7 cellular contexts compared by ENCODE assay signal in genomic region chr1:43531453-43531905, GRCh38. TPM values are rescaled to one million over a fixed set of nuclear protein-coding genes. Genes with fewer than 3 reads are reported as not detected.
DNase-seq lines count a peak whose midpoint lies in the region; ATAC-seq, FAIRE-seq and TF ChIP-seq lines count a peak whose summit lies in the region.

No MANE protein-coding gene starts in this region.

- WGBS in HepG2 (ENCODE audit: low lambda C conversion rate), result 2% methylated on average over 21 of the region's 63 CpGs
- 1 to 4% methylated on average over 9 to 15 of the region's 63 CpGs for WGBS in thyroid gland, 2 donors

- H3K9me3 ChIP-seq in ES-I3 (ENCODE audit: control insufficient read depth, insufficient read depth, low read length) (no peaks in the 10 kb centered on the region), MM.1S (replicated peaks; ENCODE audit: insufficient read depth, low read length) (no peaks in the 10 kb centered on the region), HepG2 (ENCODE audit: low read length) (no peaks in the 10 kb centered on the region), thyroid gland (no peaks in the 10 kb centered on the region)

- H3K4me1 ChIP-seq in ES-I3 (ENCODE audit: insufficient read depth, low read length) (peaks cover 28% of the 10 kb centered on the region), MM.1S (ENCODE audit: low read length) (no peaks in the 10 kb centered on the region), HepG2 (ENCODE audit: insufficient read depth, low read length) (peaks cover 59% of the 10 kb centered on the region), thyroid gland (peaks cover 16 to 26% of the 10 kb centered on the region in 2 donors)

- no TSS peak for BruUV-seq in HepG2 (replicated peaks; lab: Mats Ljungman, UMichigan)

- CTCF ChIA-PET in HepG2 (lab: Yijun Ruan, JAX; ENCODE audit: low intra/inter-chr PET ratio, low total read pairs), result interaction anchor here (0.9 kb wide), 1 partner anchor 23 kb away, joined by 3 read pairs; no protein-coding TSS in a partner anchor

- TF ChIP-seq EP300 in HepG2 (IDR thresholded peaks at IDR 0.05; ENCODE audit: low read depth in 2 of 2, low read length in 2 of 2) (no peak), HepG2 (CRISPR knock-in tag; IDR thresholded peaks at IDR 0.05; ENCODE audit: borderline replicate concordance) (no peak)

- H4K20me1 ChIP-seq in MM.1S (ENCODE audit: insufficient read depth, low read length) (no peaks in the 10 kb centered on the region), HepG2 (ENCODE audit: insufficient read depth, low read length) (peaks cover 25% of the 10 kb centered on the region)

- H3K4me2 ChIP-seq in MM.1S (ENCODE audit: low read depth, low read length), result peak overlapping the region; percentile 94
- peak overlapping the region; percentile 91 for H3K4me2 ChIP-seq in HepG2 (ENCODE audit: low read depth, low read length)

- no peak for DNase-seq in MM.1S
- no peak for DNase-seq in bronchial epithelial cell (ENCODE audit: low read depth)
- DNase-seq in HepG2 (ENCODE audit: low spot score), result no peak
- DNase-seq in thyroid gland, result peak; percentile 57 to 58
- DNase-seq in NCI-H2029 (lab: John Stamatoyannopoulos, UW), result no peak

- peak; percentile 28; the same call in 1 of the 2 replicates for TF ChIP-seq RAD21 in HepG2 (CRISPR knock-in tag; IDR thresholded peaks at IDR 0.05)

- no peaks in the 10 kb centered on the region for H3K79me2 ChIP-seq in MM.1S (ENCODE audit: low read length)
- peaks cover 50% of the 10 kb centered on the region for H3K79me2 ChIP-seq in HepG2 (ENCODE audit: insufficient read depth, low read length)

- TF ChIP-seq CTCF in MM.1S (IDR thresholded peaks at IDR 0.05; ENCODE audit: low read length), result no peak
- TF ChIP-seq CTCF in bronchial epithelial cell (IDR thresholded peaks at IDR 0.05; ENCODE audit: insufficient read depth, low read length, severe bottlenecking), result no peak
- TF ChIP-seq CTCF in HepG2 (CRISPR knock-in tag; IDR thresholded peaks at IDR 0.05), result no peak; the same call in 1 of the 2 replicates
- no peak for TF ChIP-seq CTCF in thyroid gland (IDR thresholded peaks at IDR 0.05)

- H3K36me3 ChIP-seq in ES-I3 (ENCODE audit: insufficient read depth, low read length) (no peaks in the 10 kb centered on the region), MM.1S (replicated peaks; ENCODE audit: insufficient read depth, low read length) (no peaks in the 10 kb centered on the region), bronchial epithelial cell (ENCODE audit: control insufficient read depth, insufficient read depth, low read length) (no peaks in the 10 kb centered on the region), HepG2 (replicated peaks in 1 of 2; ENCODE audit: control insufficient read depth in 1 of 2, insufficient read depth in 2 of 2, low read length in 2 of 2) (peaks cover 0 to 8% of the 10 kb centered on the region in 2 experiments; a peak in 1 of 5 replicates), thyroid gland (no peaks in the 10 kb centered on the region)

- H3F3A ChIP-seq in MM.1S (ENCODE audit: insufficient read depth, low read length), result peaks cover 4% of the 10 kb centered on the region; the same call in 1 of the 2 replicates

- no peak; a peak in 1 of 4 replicates for TF ChIP-seq POLR2A in HepG2 (IDR thresholded peaks at IDR 0.05; ENCODE audit: insufficient read depth in 1 of 2, low read depth in 2 of 2, low read length in 2 of 2)
- TF ChIP-seq POLR2A in thyroid gland (IDR thresholded peaks at IDR 0.05), result peak in 1 of 2 donors; percentile 39

- H2AFZ ChIP-seq in MM.1S (ENCODE audit: low read length) (peak overlapping the region; percentile 77), HepG2 (ENCODE audit: low read length) (no peak overlapping the region)

- peaks cover 19% of the 10 kb centered on the region for H3K27me3 ChIP-seq in MM.1S (replicated peaks; ENCODE audit: insufficient read depth, low read length)
- no peaks in the 10 kb centered on the region for H3K27me3 ChIP-seq in bronchial epithelial cell (ENCODE audit: control insufficient read depth, insufficient read depth, low read length)
- H3K27me3 ChIP-seq in HepG2 (ENCODE audit: control insufficient read depth in 1 of 2, insufficient read depth in 2 of 2, low read length in 2 of 2), result no peaks in the 10 kb centered on the region
- H3K27me3 ChIP-seq in thyroid gland, result no peaks in the 10 kb centered on the region

- in situ Hi-C loops in HepG2 (cut with HindIII; ENCODE audit: extremely low pct_ligation_motif_present, low pct_unique_long_range_greater_than_20kb), result no loop called here

- FAIRE-seq in bronchial epithelial cell (lab: Jason Lieb, UNC), result no peak
- FAIRE-seq in HepG2 (lab: Jason Lieb, UNC), result no peak

- POLR2A ChIA-PET in HepG2 (lab: Yijun Ruan, JAX), result interaction anchor here (1.5 to 8.6 kb wide), 3 partner anchors 11 to 119 kb away, joined by 6 to 87 read pairs (median 22); partner anchors contain the start of gene KDM4A

- ATAC-seq in HepG2, result peak; percentile 25
- no peak for ATAC-seq in HG03439 (IDR thresholded peaks at IDR 0.05; ENCODE audit: unreplicated experiment)

- intact Hi-C loops in HepG2 (cut with micrococcal nuclease; ENCODE audit: unreplicated experiment), result loop anchor here (5.0 kb wide), 1 partner anchor 121 kb away; the partner anchor contains the start of gene KDM4A
- intact Hi-C loops in thyroid gland (cut with DNase I), result no loop called here

- H3K9ac ChIP-seq in ES-I3 (ENCODE audit: low read depth, low read length) (peak overlapping the region; percentile 89), MM.1S (ENCODE audit: low read length) (peak overlapping the region; percentile 16; the same call in 1 of the 2 replicates), HepG2 (ENCODE audit: insufficient read depth, low read depth, low read length) (peak overlapping the region; percentile 85)

- H3K27ac ChIP-seq in MM.1S (ENCODE audit: low read length) (no peak overlapping the region), HepG2 (ENCODE audit: extremely low read length, insufficient read depth, low read length) (peak overlapping the region; percentile 66), thyroid gland (peak overlapping the region; percentile 55 to 74 (median 58))

- H3K4me3 ChIP-seq in MM.1S (ENCODE audit: low read length) (peak overlapping the region; percentile 66), bronchial epithelial cell (ENCODE audit: low read depth, low read length) (peak overlapping the region; percentile 87), HepG2 (replicated peaks in 1 of 3; ENCODE audit: insufficient read depth in 1 of 3, low read depth in 2 of 3, low read length in 3 of 3) (peak overlapping the region; percentile 64 to 86 (median 77)), thyroid gland (replicated peaks in 1 of 3) (peak overlapping the region in 2 of 3 donors; percentile 42 to 81)

- no peaks in the 10 kb centered on the region for H3K9me2 ChIP-seq in MM.1S (replicated peaks; ENCODE audit: insufficient read depth, low read length)

TF ChIP-seq in HepG2, 621 proteins besides CTCF, POLR2A, EP300 and RAD21 (continues in another document):
- TF ChIP-seq PLRG1 (conservative IDR thresholded peaks at IDR 0.05) (no peak), ZNF772 (CRISPR knock-in tag; IDR thresholded peaks at IDR 0.05) (peak; percentile 36; the same call in 1 of the 2 replicates), ZNF616 (CRISPR knock-in tag; IDR thresholded peaks at IDR 0.05; ENCODE audit: low read depth) (no peak), STAG1 (CRISPR knock-in tag; IDR thresholded peaks at IDR 0.05) (0 out of 2 replicates have a peak, but pooled peaks have one; percentile 10), E2F2 (CRISPR knock-in tag; IDR thresholded peaks at IDR 0.05; ENCODE audit: borderline replicate concordance) (0 out of 2 replicates have a peak, but pooled peaks have one; percentile 34), SKI (IDR thresholded peaks at IDR 0.05; ENCODE audit: partially characterized antibody) (peak; percentile 31), SAP130 (CRISPR knock-in tag; IDR thresholded peaks at IDR 0.05; ENCODE audit: low read depth) (peak; percentile 30; the same call in 1 of the 2 replicates), MYNN (CRISPR knock-in tag; IDR thresholded peaks at IDR 0.05; ENCODE audit: low read depth) (no peak), HDAC1 (CRISPR knock-in tag; IDR thresholded peaks at IDR 0.05) (0 out of 2 replicates have a peak, but pooled peaks have one; percentile 23)

RNA-seq across cellular contexts. Expression of gene PTPRF, which starts 0.8 kb away (rescaled TPM):
- total RNA-seq in bronchial epithelial cell, result 127 and 202 TPM in 2 replicates
- 47.3 and 55.9 TPM in 2 replicates for total RNA-seq in HepG2 (2016; rRNA removed; fragmentation: Illumina TruSeq; extraction: Trizol)
- total RNA-seq in HepG2 (2016; cell fraction: cytosol; rRNA removed; fragmentation: Illumina TruSeq; extraction: Trizol; ENCODE audit: low read depth), result 6.1 and 8.9 TPM in 2 replicates
- 38.1 and 54.3 TPM in 2 replicates for total RNA-seq in HepG2 (2016; cell fraction: insoluble cytoplasmic fraction; rRNA removed; fragmentation: Illumina TruSeq; extraction: Trizol)
- total RNA-seq in HepG2 (2016; cell fraction: membrane; rRNA removed; fragmentation: Illumina TruSeq; extraction: Trizol), result 30.4 and 36.7 TPM in 2 replicates
- 76.8 and 90.3 TPM in 2 replicates for total RNA-seq in HepG2 (2016; cell fraction: nucleus; rRNA removed; fragmentation: Illumina TruSeq; extraction: Trizol)
- 167 and 213 TPM in 2 replicates for polyA plus RNA-seq in HepG2 (2011; rRNA removed)
- 119 and 128 TPM in 2 replicates for polyA plus RNA-seq in HepG2 (2011; cell fraction: cytosol; rRNA removed)
- polyA plus RNA-seq in HepG2 (2011; cell fraction: nucleus; rRNA removed), result 229 and 238 TPM in 2 replicates
- polyA plus RNA-seq in HepG2 (2012), result 125 and 182 TPM in 2 replicates
- polyA plus RNA-seq in HepG2 (2016; cell fraction: cytosol; fragmentation: Illumina TruSeq; extraction: Trizol; ENCODE audit: low read depth), result 5.7 and 6.0 TPM in 2 replicates
- polyA plus RNA-seq in HepG2 (2016; cell fraction: insoluble cytoplasmic fraction; fragmentation: Illumina TruSeq; extraction: Trizol; ENCODE audit: low read depth), result 37.1 and 51.8 TPM in 2 replicates
- 13.5 and 17.9 TPM in 2 replicates for polyA plus RNA-seq in HepG2 (2016; cell fraction: membrane; fragmentation: Illumina TruSeq; extraction: Trizol; ENCODE audit: low read depth)
- polyA plus RNA-seq in HepG2 (2016; cell fraction: nucleus; fragmentation: Illumina TruSeq; extraction: Trizol; ENCODE audit: insufficient read depth, low read depth), result 139 and 140 TPM in 2 replicates
- 212 and 690 TPM in 2 replicates for polyA minus RNA-seq in HepG2 (2011; rRNA and poly(A)+ RNA removed; ENCODE audit: low replicate concordance)
- 137 and 178 TPM in 2 replicates for polyA minus RNA-seq in HepG2 (2011; cell fraction: cytosol; rRNA and poly(A)+ RNA removed)
- polyA minus RNA-seq in HepG2 (2011; cell fraction: nucleus; rRNA and poly(A)+ RNA removed), result 83.0 and 106 TPM in 2 replicates
- 10 to 100 TPM; 53.2 to 80.6 (median 71.7) TPM for total RNA-seq in thyroid gland

Comparison
In these comparisons a context has a peak if more than half of its experiments do, and no peak if none do; other contexts are left out.
1. H3K9ac ChIP-seq: peak in every context shown above with its lines; median percentile 89 in ES-I3; 85 in HepG2; 16 in MM.1S.
2. DNase-seq: peak in thyroid gland (2 of 2); none in MM.1S (single experiment), bronchial epithelial cell (single experiment), HepG2 (single experiment) and NCI-H2029 (single experiment).
3. Peak in every context shown above with its lines, with median percentiles within 50 percentile points of each other: H3K4me3 ChIP-seq.